Comparison of ENCODE assay signal across 33 cellular contexts in the genomic region with DNA sequence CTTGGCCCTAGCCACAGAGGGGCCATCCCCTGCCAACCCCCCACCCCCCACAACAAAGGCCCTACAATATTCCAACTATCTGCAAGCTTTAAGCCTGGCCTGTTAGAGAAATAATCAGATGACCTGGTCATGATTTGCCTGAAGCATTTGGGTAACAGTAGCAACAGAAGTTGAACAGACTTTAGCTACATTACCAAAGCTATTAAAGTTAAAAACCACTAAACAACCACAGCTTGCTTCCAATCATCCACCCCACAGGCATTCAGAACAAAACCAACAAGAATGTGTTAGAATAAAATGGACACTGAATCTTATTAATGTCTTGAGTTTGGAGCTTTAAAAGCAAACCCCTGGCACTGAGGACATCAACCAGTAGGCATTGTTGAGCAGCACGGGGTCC.
"Had no signal": no experiment of that assay in that cellular context is flagged by ENCODE, and none has a peak within 500 bp of the region (broad histone marks: within the 10 kb centered on the region; RNA-seq: fewer than 3 reads in every experiment).

No MANE protein-coding gene starts in this region.

- H3K36me3 Mint-ChIP-seq: activated naive CD8-positive, alpha-beta T cell had no signal

- H3K9me3 ChIP-seq: adrenal gland, gastrocnemius medialis, heart left ventricle had no signal

- H3K27me3 ChIP-seq: brain microvascular endothelial cell, gastrocnemius medialis had no signal

- H3K4me3 Mint-ChIP-seq: activated CD4-positive, alpha-beta memory T cell treated with anti-CD3 and anti-CD28 coated beads, Interleukin-2, amount 10 ng/mL, durations not matched to agents 7 days and 5 days; activated CD4-positive, alpha-beta T cell treated with anti-CD3 and anti-CD28 coated beads for 36 hours; activated CD4-positive, alpha-beta T cell treated with anti-CD3 and anti-CD28 coated beads, Interleukin-2, amount 10 ng/mL, durations not matched to agents 7 days and 5 days; activated naive CD8-positive, alpha-beta T cell; activated T-cell treated with anti-CD3 and anti-CD28 coated beads, Interleukin-2, amount 50 U/mL, for 4 hours; activated T-helper 17 cell treated with anti-CD3 and anti-CD28 coated beads, Interleukin-2, amount 50 U/mL, for 72 hours; central memory CD8-positive, alpha-beta T cell; dendritic cell treated with granulocyte-macrophage colony-stimulating factor and Interleukin-4, amounts not matched to agents 40 ng/mL and 50 ng/mL, for 4 days; endodermal cell; T-helper 17 cell; T-helper 2 cell treated with Interferon-gamma antibody and Interleukin-4, amounts not matched to agents 5 μg/mL and 100 μg/mL, for 36 hours had no signal

- DNase-seq: activated CD4-positive, alpha-beta memory T cell treated with anti-CD3 and anti-CD28 coated beads, Interleukin-2, amount 10 ng/mL, durations not matched to agents 7 days and 5 days; activated CD4-positive, alpha-beta T cell treated with anti-CD3 and anti-CD28 coated beads for 36 hours; activated CD4-positive, alpha-beta T cell treated with anti-CD3 and anti-CD28 coated beads, Interleukin-2, amount 10 ng/mL, durations not matched to agents 7 days and 5 days; activated CD4-positive, alpha-beta T cell treated with anti-CD3 and anti-CD28 coated beads, Interleukin-2, amount 50 U/mL, for 4 hours; activated CD4-positive, CD25-positive, alpha-beta regulatory T cell; activated CD4-positive, CD25-positive, alpha-beta regulatory T cell treated with anti-CD3 and anti-CD28 coated beads, Interleukin-2, amount 50 U/mL, for 72 hours; activated CD8-positive, alpha-beta memory T cell treated with anti-CD3 and anti-CD28 coated beads, Interleukin-2, amount 50 U/mL, for 48 hours; activated effector memory CD4-positive, alpha-beta T cell treated with Interleukin-2 at 50 U/mL for 16 hours; activated gamma-delta T cell treated with Interleukin-2 at 50 U/mL for 16 hours; activated naive CD4-positive, alpha-beta T cell treated with anti-CD3 and anti-CD28 coated beads, Interleukin-2, amount 50 U/mL, for 16 hours; activated naive CD4-positive, alpha-beta T cell treated with Interleukin-2 at 50 U/mL for 16 hours; activated T-cell treated with anti-CD3 and anti-CD28 coated beads for 4 hours; activated T-cell treated with anti-CD3 and anti-CD28 coated beads, Interleukin-2, amount 50 U/mL, for 4 hours; adrenal gland; amygdala; aorta; brain microvascular endothelial cell; effector memory CD4-positive, alpha-beta T cell; endodermal cell; foreskin fibroblast; gastrocnemius medialis; glutamatergic neuron; heart left ventricle; T-helper 1 cell; T-helper 17 cell; T1000 had no signal

- H3K9me3 Mint-ChIP-seq: activated CD4-positive, alpha-beta memory T cell treated with anti-CD3 and anti-CD28 coated beads, Interleukin-2, amount 10 ng/mL, durations not matched to agents 7 days and 5 days; activated CD4-positive, alpha-beta T cell treated with anti-CD3 and anti-CD28 coated beads, Interleukin-2, amount 10 ng/mL, durations not matched to agents 7 days and 5 days; activated T-cell treated with anti-CD3 and anti-CD28 coated beads, Interleukin-2, amount 50 U/mL, for 4 hours; activated T-helper 17 cell treated with anti-CD3 and anti-CD28 coated beads, Interleukin-2, amount 50 U/mL, for 72 hours; central memory CD8-positive, alpha-beta T cell; dendritic cell treated with granulocyte-macrophage colony-stimulating factor and Interleukin-4, amounts not matched to agents 40 ng/mL and 50 ng/mL, for 4 days; endodermal cell; T-helper 2 cell treated with Interferon-gamma antibody and Interleukin-4, amounts not matched to agents 5 μg/mL and 100 μg/mL, for 36 hours had no signal

- H3K36me3 ChIP-seq: adrenal gland, brain microvascular endothelial cell, gastrocnemius medialis, heart left ventricle had no signal

- H3K27ac ChIP-seq: adrenal gland, brain microvascular endothelial cell, coronary artery, gastrocnemius medialis, heart left ventricle had no signal

- H3K4me3 ChIP-seq: adrenal gland, coronary artery, dorsolateral prefrontal cortex, gastrocnemius medialis, heart left ventricle had no signal

- H3K27ac Mint-ChIP-seq: activated CD4-positive, alpha-beta memory T cell treated with anti-CD3 and anti-CD28 coated beads, Interleukin-2, amount 10 ng/mL, durations not matched to agents 7 days and 5 days; activated CD4-positive, alpha-beta T cell treated with anti-CD3 and anti-CD28 coated beads for 36 hours; activated CD4-positive, alpha-beta T cell treated with anti-CD3 and anti-CD28 coated beads, Interleukin-2, amount 10 ng/mL, durations not matched to agents 7 days and 5 days; activated naive CD8-positive, alpha-beta T cell; activated T-helper 17 cell treated with anti-CD3 and anti-CD28 coated beads, Interleukin-2, amount 50 U/mL, for 72 hours; dendritic cell treated with granulocyte-macrophage colony-stimulating factor and Interleukin-4, amounts not matched to agents 40 ng/mL and 50 ng/mL, for 4 days; endodermal cell; T-helper 17 cell; T-helper 2 cell treated with Interferon-gamma antibody and Interleukin-4, amounts not matched to agents 5 μg/mL and 100 μg/mL, for 36 hours had no signal

- H3K4me1 ChIP-seq: adrenal gland, gastrocnemius medialis, heart left ventricle had no signal

- H3K4me1 Mint-ChIP-seq: activated CD4-positive, alpha-beta memory T cell treated with anti-CD3 and anti-CD28 coated beads, Interleukin-2, amount 10 ng/mL, durations not matched to agents 7 days and 5 days; activated CD4-positive, alpha-beta T cell treated with anti-CD3 and anti-CD28 coated beads for 36 hours; activated T-helper 17 cell treated with anti-CD3 and anti-CD28 coated beads, Interleukin-2, amount 50 U/mL, for 72 hours; central memory CD8-positive, alpha-beta T cell had no signal
